1 cellular context compared by ENCODE assay signal in genomic region chr9:86507119-86507731, GRCh38.
TF ChIP-seq lines count a peak whose summit lies in the region.

No MANE protein-coding gene starts in this region.

TF ChIP-seq in H1, 55 proteins besides CTCF, POLR2A, EP300 and RAD21 (continued from another document):
- TF ChIP-seq TBP (IDR thresholded peaks at IDR 0.05; ENCODE audit: low read depth, low read length), result no peak
- TF ChIP-seq ATF2 (IDR thresholded peaks at IDR 0.05; ENCODE audit: low read length), result no peak
- no peak for TF ChIP-seq NANOG (IDR thresholded peaks at IDR 0.05; ENCODE audit: insufficient read depth, low read depth, low read length, poor library complexity, severe bottlenecking)
- no peak for TF ChIP-seq JUND (IDR thresholded peaks at IDR 0.05; ENCODE audit: low read length)
